ENCODE assay signal across 9 cellular contexts in genomic region chr3:123449092-123449985, GRCh38. TPM values are rescaled to one million over a fixed set of nuclear protein-coding genes. Genes with fewer than 3 reads are reported as not detected.
DNase-seq lines count a peak whose midpoint lies in the region; ATAC-seq and TF ChIP-seq lines count a peak whose summit lies in the region.
"Had no signal": no experiment of that assay in that cellular context is flagged by ENCODE, and none has a peak within 500 bp of the region (broad histone marks: within the 10 kb centered on the region; RNA-seq: fewer than 3 reads in every experiment).

No MANE protein-coding gene starts in this region.

- H3K27me3 ChIP-seq in ascending aorta (peaks cover 4% of the 10 kb centered on the region), gastrocnemius medialis (peaks cover 14 to 35% (median 25%) of the 10 kb centered on the region in 3 donors)

- H3K27ac ChIP-seq in ascending aorta = peak overlapping the region; percentile 88 to 96
- H3K27ac ChIP-seq in gastrocnemius medialis = peak overlapping the region; percentile 57 to 73 (median 64)

- H3K9me3 ChIP-seq in ascending aorta = no peaks in the 10 kb centered on the region
- no peaks in the 10 kb centered on the region for H3K9me3 ChIP-seq in iPS-18c (ENCODE audit: control insufficient read depth, insufficient read depth, low read length)
- no peaks in the 10 kb centered on the region for H3K9me3 ChIP-seq in gastrocnemius medialis

- TF ChIP-seq CTCF in GM20000 (IDR thresholded peaks at IDR 0.05; ENCODE audit: extremely low read depth, missing control alignments) (no peak), ascending aorta (IDR thresholded peaks at IDR 0.05) (no peak), gastrocnemius medialis (IDR thresholded peaks at IDR 0.05 in 4 of 5, conservative IDR thresholded peaks at IDR 0.05 in 1 of 5) (no peak)

- peaks cover 0 to 10% of the 10 kb centered on the region in 2 donors for H3K4me1 ChIP-seq in ascending aorta
- peaks cover 4 to 5% of the 10 kb centered on the region in 2 donors for H3K4me1 ChIP-seq in gastrocnemius medialis

- intact Hi-C loops in ascending aorta (cut with DNase I) (loop anchor here (2.0 to 5.0 kb wide), 4 partner anchors 37 to 103 kb away; no protein-coding TSS in a partner anchor), gastrocnemius medialis (cut with DNase I; ENCODE audit: low total_unique reads) (loop anchor here (2.0 to 5.0 kb wide), 2 partner anchors 39 to 108 kb away; no protein-coding TSS in a partner anchor)

- H3K4me3 ChIP-seq in ascending aorta (peak overlapping the region; percentile 74 to 97), iPS-18c (ENCODE audit: insufficient read depth, low read depth, low read length) (peak overlapping the region; percentile 64), gastrocnemius medialis (peak overlapping the region; percentile 56 to 74 (median 64))

- TF ChIP-seq POLR2A in gastrocnemius medialis (IDR thresholded peaks at IDR 0.05) = no peak

- H3K36me3 ChIP-seq in ascending aorta (no peaks in the 10 kb centered on the region), gastrocnemius medialis (no peaks in the 10 kb centered on the region)

- in situ Hi-C loops in gastrocnemius medialis (cut with MboI; ENCODE audit: low sequenced_read_pairs in 4 of 4) = no loop called here

- DNase-seq in AG08396 (ENCODE audit: low spot score) = peak; percentile 72
- DNase-seq in GM20000 (ENCODE audit: low spot score) = peak; percentile 63
- no peak for DNase-seq in ascending aorta (ENCODE audit: low spot score in 2 of 2)
- DNase-seq in gastrocnemius medialis = no peak
- no peak for DNase-seq in RPMI8226
- DNase-seq in NCI-H226 = no peak
- no peak for DNase-seq in SIG-M5 treated with dmso at 0.1 percent for 504 hours (lab: John Stamatoyannopoulos, UW; ENCODE audit: unreplicated experiment)

- peak; percentile 38 to 51 for ATAC-seq in gastrocnemius medialis

RNA-seq across cellular contexts. Expression of gene ADCY5, which starts 0.4 kb away (rescaled TPM):
- total RNA-seq in ascending aorta = 32.2 TPM
- 1 to 10 TPM; 1.0 to 6.4 (median 4.3) TPM for total RNA-seq in gastrocnemius medialis
- total RNA-seq: glomerular endothelial cell had no signal

Comparison
In these comparisons a context has a peak if more than half of its experiments do, and no peak if none do; other contexts are left out.
1. DNase-seq: peak in AG08396 (single experiment) and GM20000 (single experiment); none in ascending aorta (0 of 2), gastrocnemius medialis (0 of 2), RPMI8226 (single experiment), NCI-H226 (single experiment) and SIG-M5 treated with dmso at 0.1 percent for 504 hours (single experiment).
2. Peak in every context shown above with its lines, with median percentiles within 50 percentile points of each other: H3K4me3 ChIP-seq.